ENCODE assay signal across 17 cellular contexts in the genomic region with DNA sequence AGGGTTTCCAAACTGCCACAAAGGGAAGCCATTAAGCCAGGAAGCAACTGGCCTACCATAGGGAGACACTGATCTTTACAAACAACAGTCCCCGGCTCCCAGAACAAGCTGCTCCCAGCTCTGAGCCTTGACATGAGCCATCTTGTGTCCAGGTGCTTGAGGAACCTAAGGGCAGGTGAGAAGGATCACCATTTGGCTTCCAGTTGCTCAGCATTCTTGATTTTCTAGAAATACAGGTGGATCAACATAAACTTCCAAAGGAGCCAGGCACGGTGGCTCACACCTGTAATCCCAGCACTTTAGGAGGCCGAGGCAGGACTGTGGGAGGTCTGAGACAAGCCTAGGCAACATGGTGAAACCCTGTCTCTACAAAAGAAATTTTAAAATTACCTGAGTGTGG. TPM values are rescaled to one million over a fixed set of nuclear protein-coding genes. Genes with fewer than 3 reads are reported as not detected.
DNase-seq lines count a peak whose midpoint lies in the region; ATAC-seq, FAIRE-seq and TF ChIP-seq lines count a peak whose summit lies in the region.
"Had no signal": no experiment of that assay in that cellular context is flagged by ENCODE, and none has a peak within 500 bp of the region (broad histone marks: within the 10 kb centered on the region; RNA-seq: fewer than 3 reads in every experiment).

No MANE protein-coding gene starts in this region.

- intact Hi-C loops in psoas muscle (cut with DNase I) = no loop called here

- H3K4me1 Mint-ChIP-seq in activated T-cell treated with anti-CD3 and anti-CD28 coated beads, Interleukin-2, amount 50 U/mL, for 24 hours (ENCODE audit: low read depth) = peaks cover 92% of the 10 kb centered on the region
- peaks cover 92% of the 10 kb centered on the region for H3K4me1 Mint-ChIP-seq in activated naive CD8-positive, alpha-beta T cell (ENCODE audit: low read depth)

- H3K27ac ChIP-seq in keratinocyte (ENCODE audit: control insufficient read depth, insufficient read depth, low read length) = peak overlapping the region; percentile 98
- H3K27ac ChIP-seq in substantia nigra (ENCODE audit: low read depth, low read length, poor library complexity, severe bottlenecking) = peak overlapping the region; percentile 53
- H3K27ac ChIP-seq in psoas muscle = no peak overlapping the region
- H3K27ac ChIP-seq: hepatocyte, neural progenitor cell, right lobe of liver had no signal

- H3K9me3 Mint-ChIP-seq in activated T-cell treated with anti-CD3 and anti-CD28 coated beads, Interleukin-2, amount 50 U/mL, for 24 hours = no peaks in the 10 kb centered on the region
- H3K9me3 Mint-ChIP-seq in activated naive CD8-positive, alpha-beta T cell (ENCODE audit: low read depth) = no peaks in the 10 kb centered on the region
- H3K9me3 Mint-ChIP-seq: central memory CD8-positive, alpha-beta T cell; neural progenitor cell had no signal

- H3K9me1 ChIP-seq in keratinocyte (ENCODE audit: control insufficient read depth, extremely low read depth, insufficient read depth, low read length) = peaks cover 2% of the 10 kb centered on the region

- H3K4me1 ChIP-seq in keratinocyte (ENCODE audit: control insufficient read depth, extremely low read depth, insufficient read depth, low read length) (peaks cover 62% of the 10 kb centered on the region), psoas muscle (peaks cover 66% of the 10 kb centered on the region)

- no peak overlapping the region for H2AFZ ChIP-seq in keratinocyte (ENCODE audit: control insufficient read depth, low read length)
- H2AFZ ChIP-seq: hepatocyte, neural progenitor cell had no signal

- FAIRE-seq in keratinocyte (lab: Jason Lieb, UNC) (peak; percentile 62), HTR-8/SVneo (lab: Jason Lieb, UNC) (no peak)

- no peaks in the 10 kb centered on the region for H3K27me3 Mint-ChIP-seq in activated T-cell treated with anti-CD3 and anti-CD28 coated beads, Interleukin-2, amount 50 U/mL, for 24 hours
- H3K27me3 Mint-ChIP-seq in activated naive CD8-positive, alpha-beta T cell = no peaks in the 10 kb centered on the region
- H3K27me3 Mint-ChIP-seq: central memory CD8-positive, alpha-beta T cell had no signal

- peaks cover 80% of the 10 kb centered on the region for H3K36me3 Mint-ChIP-seq in activated T-cell treated with anti-CD3 and anti-CD28 coated beads, Interleukin-2, amount 50 U/mL, for 24 hours (ENCODE audit: low read depth)
- peaks cover 17% of the 10 kb centered on the region for H3K36me3 Mint-ChIP-seq in activated naive CD8-positive, alpha-beta T cell

- H4K20me1 ChIP-seq in keratinocyte (ENCODE audit: control insufficient read depth, extremely low read depth, insufficient read depth, low read length) = no peaks in the 10 kb centered on the region

- peak overlapping the region; percentile 82 for H3K27ac Mint-ChIP-seq in activated T-cell treated with anti-CD3 and anti-CD28 coated beads, Interleukin-2, amount 50 U/mL, for 24 hours
- peak overlapping the region; percentile 80 for H3K27ac Mint-ChIP-seq in activated naive CD8-positive, alpha-beta T cell
- H3K27ac Mint-ChIP-seq: neural progenitor cell had no signal

- TF ChIP-seq CTCF in keratinocyte (optimal IDR thresholded peaks at IDR 0.05 in 1 of 3, IDR thresholded peaks at IDR 0.05 in 1 of 3, conservative IDR thresholded peaks at IDR 0.05 in 1 of 3; ENCODE audit: extremely low read depth in 1 of 3, insufficient read depth in 2 of 3, low read length in 3 of 3) (no peak), psoas muscle (IDR thresholded peaks at IDR 0.05) (no peak)

- WGBS in psoas muscle, 3 donors = 89 to 94% (median 90%) methylated on average over 3 of the region's 3 CpGs

- peak overlapping the region; percentile 49 for H3K4me2 ChIP-seq in keratinocyte (ENCODE audit: control insufficient read depth, extremely low read depth, insufficient read depth, low read depth, low read length)
- H3K4me2 ChIP-seq: hepatocyte, neural progenitor cell had no signal

- no peak overlapping the region for H3K9ac ChIP-seq in keratinocyte (ENCODE audit: control insufficient read depth, extremely low read depth, insufficient read depth, low read length)
- H3K9ac ChIP-seq: neural progenitor cell had no signal

- no peak for ATAC-seq in psoas muscle
- ATAC-seq: right lobe of liver had no signal

- H3K4me3 Mint-ChIP-seq in activated T-cell treated with anti-CD3 and anti-CD28 coated beads, Interleukin-2, amount 50 U/mL, for 24 hours = no peak overlapping the region
- H3K4me3 Mint-ChIP-seq in activated naive CD8-positive, alpha-beta T cell = no peak overlapping the region
- H3K4me3 Mint-ChIP-seq: central memory CD8-positive, alpha-beta T cell; neural progenitor cell had no signal

- dilution Hi-C loops in keratinocyte (cut with MboI; ENCODE audit: extremely low pct_ligation_motif_present, low sequenced_read_pairs) = no loop called here

- H3K27me3 ChIP-seq in keratinocyte (ENCODE audit: control insufficient read depth, extremely low read depth, insufficient read depth, low read length) (no peaks in the 10 kb centered on the region), psoas muscle (ENCODE audit: insufficient read depth in 3 of 3, low read length in 2 of 3) (no peaks in the 10 kb centered on the region)
- H3K27me3 ChIP-seq: hepatocyte, neural progenitor cell, right lobe of liver had no signal

- H3K36me3 ChIP-seq in keratinocyte (ENCODE audit: control insufficient read depth in 2 of 2, extremely low read depth in 1 of 2, insufficient read depth in 2 of 2, low read length in 2 of 2) = peaks cover 0 to 13% of the 10 kb centered on the region in 2 experiments
- H3K36me3 ChIP-seq in psoas muscle (ENCODE audit: insufficient read depth in 1 of 2, low read depth in 1 of 2) = no peaks in the 10 kb centered on the region
- H3K36me3 ChIP-seq: neural progenitor cell, right lobe of liver had no signal

- H3K9me3 ChIP-seq in keratinocyte (ENCODE audit: control insufficient read depth, low read depth, low read length) = no peaks in the 10 kb centered on the region
- H3K9me3 ChIP-seq in psoas muscle = no peaks in the 10 kb centered on the region
- H3K9me3 ChIP-seq: right lobe of liver had no signal

- no peak overlapping the region for H3K4me3 ChIP-seq in keratinocyte (ENCODE audit: control insufficient read depth in 2 of 3, extremely low read depth in 1 of 3, insufficient read depth in 2 of 3, low read depth in 1 of 3, low read length in 3 of 3)
- no peak overlapping the region for H3K4me3 ChIP-seq in psoas muscle
- H3K4me3 ChIP-seq: hepatocyte, neural progenitor cell, right lobe of liver had no signal

- no peak for DNase-seq in activated T-cell treated with anti-CD3 and anti-CD28 coated beads, Interleukin-2, amount 50 U/mL, for 24 hours
- DNase-seq in activated T-cell treated with anti-CD3 and anti-CD28 coated beads for 4 hours = no peak
- no peak for DNase-seq in keratinocyte (ENCODE audit: low read depth, low spot score)
- DNase-seq in substantia nigra (lab: John Stamatoyannopoulos, UW) = no peak
- no peak for DNase-seq in HTR-8/SVneo (ENCODE audit: insufficient read length, low spot score)
- DNase-seq in COLO829 (ENCODE audit: low spot score) = no peak
- no peak for DNase-seq in psoas muscle
- DNase-seq: activated CD4-positive, alpha-beta T cell treated with anti-CD3 and anti-CD28 coated beads, Interleukin-2, amount 50 U/mL, for 1 hour; activated naive CD4-positive, alpha-beta T cell; right lobe of liver; stimulated activated naive CD4-positive, alpha-beta T cell had no signal

- peaks cover 50% of the 10 kb centered on the region for H3K79me2 ChIP-seq in keratinocyte (ENCODE audit: control insufficient read depth, insufficient read depth, low read length)

RNA-seq across cellular contexts. Expression of gene ZBTB17, which starts 21.6 kb away (rescaled TPM):
- 18.4 to 46.0 TPM (median 19.7 TPM) in 3 replicates for polyA plus RNA-seq in keratinocyte
- 19.9 TPM for polyA plus RNA-seq in keratinocyte (2011; ENCODE audit: low read depth)
- polyA plus RNA-seq in keratinocyte (2011; cell fraction: cytosol; rRNA removed) = 14.4 and 22.8 TPM in 2 replicates
- 54.4 and 73.4 TPM in 2 replicates for polyA plus RNA-seq in keratinocyte (2011; cell fraction: nucleus; rRNA removed)
- 17.7 and 30.4 TPM in 2 replicates for polyA plus RNA-seq in keratinocyte (2012; ENCODE audit: low replicate concordance)
- polyA minus RNA-seq in keratinocyte = 30.1 to 46.5 TPM (median 44.2 TPM) in 3 replicates
- polyA minus RNA-seq in keratinocyte (2011; cell fraction: cytosol; rRNA and poly(A)+ RNA removed) = 45.1 TPM
- polyA minus RNA-seq in keratinocyte (2011; cell fraction: nucleus; rRNA and poly(A)+ RNA removed) = 27.1 and 27.3 TPM in 2 replicates
- 10 to 100 TPM; 23.5 to 29.5 (median 26.2) TPM for total RNA-seq in psoas muscle
- polyA plus RNA-seq in psoas muscle = 10 to 100 TPM; 32.1 to 44.3 (median 34.2) TPM

RNA-seq across cellular contexts. Expression of gene SRARP, which starts 49.7 kb away (rescaled TPM):
- polyA plus RNA-seq in keratinocyte (not detected in 3 replicates), psoas muscle (under 1 TPM; 0.06 to 0.17 (median 0.09) TPM)
- not detected for polyA plus RNA-seq in keratinocyte (2011; ENCODE audit: low read depth)
- polyA plus RNA-seq in keratinocyte (2011; cell fraction: cytosol; rRNA removed) = not detected in 2 replicates
- not detected in 2 replicates for polyA plus RNA-seq in keratinocyte (2011; cell fraction: nucleus; rRNA removed)
- not detected in 2 replicates for polyA plus RNA-seq in keratinocyte (2012; ENCODE audit: low replicate concordance)
- 0.06 to 0.13 TPM in 2 of 3 replicates, not detected in the other for polyA minus RNA-seq in keratinocyte
- not detected for polyA minus RNA-seq in keratinocyte (2011; cell fraction: cytosol; rRNA and poly(A)+ RNA removed)
- polyA minus RNA-seq in keratinocyte (2011; cell fraction: nucleus; rRNA and poly(A)+ RNA removed) = not detected in 2 replicates
- under 1 TPM in 1 of 4 donors, not detected in 3; 0.06 TPM for total RNA-seq in psoas muscle
- total RNA-seq: hepatocyte; lower leg skin; right lobe of liver; T-helper 2 cell treated with Interferon-gamma antibody and Interleukin-4, amounts not matched to agents 100 ng/mL and 5 ng/mL, for 36 hours had no signal
- polyA plus RNA-seq: hepatocyte had no signal
